In genomic region chr3:9732080-9732752, GRCh38 we compare ENCODE assay signal across 1 cellular context.
TF ChIP-seq lines count a peak whose summit lies in the region.

No MANE protein-coding gene starts in this region.

TF ChIP-seq in endothelial cell of umbilical vein, 7 proteins besides CTCF, POLR2A, EP300 and RAD21:
- TF ChIP-seq, protein P1, sequence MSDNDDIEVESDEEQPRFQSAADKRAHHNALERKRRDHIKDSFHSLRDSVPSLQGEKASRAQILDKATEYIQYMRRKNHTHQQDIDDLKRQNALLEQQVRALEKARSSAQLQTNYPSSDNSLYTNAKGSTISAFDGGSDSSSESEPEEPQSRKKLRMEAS (IDR thresholded peaks at IDR 0.05; ENCODE audit: insufficient read depth, insufficient read length): no peak
- TF ChIP-seq FOS (IDR thresholded peaks at IDR 0.05; ENCODE audit: borderline replicate concordance, insufficient read depth, low read length) (no peak), EZH2 (IDR thresholded peaks at IDR 0.05; ENCODE audit: borderline replicate concordance, low read depth, low read length, severe bottlenecking) (no peak), POLR2AphosphoS5 (IDR thresholded peaks at IDR 0.05; ENCODE audit: insufficient read depth, low read depth, low read length) (no peak), GATA2 (IDR thresholded peaks at IDR 0.05; ENCODE audit: insufficient read depth, insufficient read length, low read depth, low read length) (no peak), JUN (IDR thresholded peaks at IDR 0.05; ENCODE audit: borderline replicate concordance, insufficient read depth, insufficient read length, low read depth) (no peak), MYC (IDR thresholded peaks at IDR 0.05; ENCODE audit: low read depth, low read length) (no peak)
TF ChIP-seq in endothelial cell of umbilical vein: peak in this region for 0.
